Comparison of ENCODE assay signal across 13 cellular contexts in the genomic region with DNA sequence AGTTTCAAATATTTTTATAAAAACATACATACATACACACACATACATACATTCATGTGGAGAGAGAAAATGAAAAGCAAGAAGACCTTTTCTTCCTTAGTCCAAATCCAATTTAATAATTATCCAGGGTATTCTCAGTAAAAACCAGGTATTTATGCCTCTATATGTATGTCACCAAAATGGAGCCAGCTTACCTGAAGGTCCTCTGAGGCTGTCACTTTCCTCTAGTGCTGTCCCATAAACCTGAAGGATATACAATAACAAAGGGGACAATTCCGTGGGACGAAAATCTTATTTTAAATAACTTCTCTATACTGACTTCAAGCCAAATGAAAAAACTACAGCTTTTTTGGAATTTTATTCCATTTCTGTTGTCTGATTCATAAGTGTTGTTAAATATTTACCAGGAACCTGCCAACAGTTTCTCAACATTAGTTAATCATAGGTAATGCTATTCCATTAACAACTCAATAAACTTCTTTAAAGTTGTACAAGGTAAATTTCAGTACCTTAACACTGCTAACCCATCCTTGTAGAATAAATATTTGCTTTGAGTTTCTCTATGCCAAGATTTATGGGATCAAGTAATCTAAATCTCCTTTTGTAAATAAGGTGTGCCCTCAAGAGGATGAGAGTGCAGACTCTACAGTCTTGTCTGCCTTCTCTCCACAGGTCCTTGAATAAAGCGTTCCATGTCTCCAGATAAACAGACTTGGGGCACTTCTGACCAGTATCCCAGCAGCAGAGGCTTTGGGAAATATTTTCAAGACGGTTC.
A peak's percentile ranks its signal among the peaks of the same experiment; 100 is the strongest.
DNase-seq lines count a peak whose midpoint lies in the region; ATAC-seq lines count a peak whose summit lies in the region.
"Had no signal": no experiment of that assay in that cellular context is flagged by ENCODE, and none has a peak within 500 bp of the region (broad histone marks: within the 10 kb centered on the region; RNA-seq: fewer than 3 reads in every experiment).

No MANE protein-coding gene starts in this region.

- no peak overlapping the region for H3K4me3 ChIP-seq in ACC112 (ENCODE audit: low read depth, low read length)
- H3K4me3 ChIP-seq in HUES48 (ENCODE audit: low read depth, low read length): no peak overlapping the region
- no peak overlapping the region for H3K4me3 ChIP-seq in muscle layer of duodenum (ENCODE audit: low read depth in 1 of 2, low read length in 2 of 2)
- H3K4me3 ChIP-seq in SJCRH30: no peak overlapping the region

- H3K9ac ChIP-seq in HUES48 (ENCODE audit: low read depth, low read length): no peak overlapping the region

- peak; percentile 73 for DNase-seq in epithelial cell of prostate (ENCODE audit: low read depth, low spot score)
- no peak for DNase-seq in SJCRH30
- DNase-seq in activated T-cell treated with anti-CD3 and anti-CD28 coated beads, Interleukin-2, amount 50 U/mL, for 1 hour: no peak
- DNase-seq: activated naive CD8-positive, alpha-beta T cell treated with anti-CD3 and anti-CD28 coated beads, Interleukin-2, amount 50 U/mL, for 24 hours; cortex of kidney; NCI-H1105; NCI-H446 treated with DMSO at 0.1 percent for 48 hours; T-helper 1 cell had no signal

- H3K9me3 ChIP-seq in HUES48 (ENCODE audit: control insufficient read depth, insufficient read depth, low read length) (no peaks in the 10 kb centered on the region), muscle layer of duodenum (ENCODE audit: control insufficient read depth in 1 of 2, low read length in 2 of 2) (no peaks in the 10 kb centered on the region), SJCRH30 (replicated peaks) (no peaks in the 10 kb centered on the region)

- no peaks in the 10 kb centered on the region for H3K79me2 ChIP-seq in ACC112 (ENCODE audit: control insufficient read depth, insufficient read depth, low read length, unreplicated experiment)

- H3K36me3 ChIP-seq in ACC112 (ENCODE audit: insufficient read depth, low read length): no peaks in the 10 kb centered on the region
- no peaks in the 10 kb centered on the region for H3K36me3 ChIP-seq in HUES48 (ENCODE audit: control insufficient read depth, insufficient read depth, low read length)
- H3K36me3 ChIP-seq in muscle layer of duodenum (ENCODE audit: control insufficient read depth in 1 of 2, insufficient read depth in 2 of 2, low read length in 2 of 2): no peaks in the 10 kb centered on the region
- no peaks in the 10 kb centered on the region for H3K36me3 ChIP-seq in SJCRH30

- H3K27ac ChIP-seq in ACC112 (ENCODE audit: low read depth, low read length): peak overlapping the region; percentile 85
- H3K27ac ChIP-seq in HUES48 (ENCODE audit: low read depth, low read length): peak overlapping the region; percentile 61
- peak overlapping the region; percentile 95 for H3K27ac ChIP-seq in epithelial cell of prostate
- peak overlapping the region; percentile 30 for H3K27ac ChIP-seq in muscle layer of duodenum (ENCODE audit: low read length)
- no peak overlapping the region for H3K27ac ChIP-seq in SJCRH30

- ATAC-seq in GM18870 (IDR thresholded peaks at IDR 0.05; ENCODE audit: unreplicated experiment) (no peak), GM21825 (IDR thresholded peaks at IDR 0.05; ENCODE audit: unreplicated experiment) (no peak)
- ATAC-seq: activated naive CD8-positive, alpha-beta T cell treated with anti-CD3 and anti-CD28 coated beads, Interleukin-2, amount 50 U/mL, for 24 hours had no signal

- H3K27me3 ChIP-seq in ACC112 (ENCODE audit: insufficient read depth, low read length): no peaks in the 10 kb centered on the region
- no peaks in the 10 kb centered on the region for H3K27me3 ChIP-seq in HUES48 (ENCODE audit: control insufficient read depth, insufficient read depth, low read length)
- H3K27me3 ChIP-seq in muscle layer of duodenum (ENCODE audit: low read depth, low read length): no peaks in the 10 kb centered on the region
- H3K27me3 ChIP-seq in SJCRH30: no peaks in the 10 kb centered on the region

- H3K4me1 ChIP-seq in ACC112 (ENCODE audit: control insufficient read depth, insufficient read depth, low read length, unreplicated experiment) (peaks cover 49% of the 10 kb centered on the region), HUES48 (ENCODE audit: control insufficient read depth, insufficient read depth, low read length) (no peaks in the 10 kb centered on the region), muscle layer of duodenum (ENCODE audit: control insufficient read depth in 1 of 2, insufficient read depth in 2 of 2, low read length in 2 of 2) (peaks cover 10 to 11% of the 10 kb centered on the region in 2 donors), SJCRH30 (no peaks in the 10 kb centered on the region)

- peak overlapping the region; percentile 64 for H2AFZ ChIP-seq in ACC112 (ENCODE audit: low read length, unreplicated experiment)
